10 cellular contexts compared by ENCODE assay signal in the genomic region with DNA sequence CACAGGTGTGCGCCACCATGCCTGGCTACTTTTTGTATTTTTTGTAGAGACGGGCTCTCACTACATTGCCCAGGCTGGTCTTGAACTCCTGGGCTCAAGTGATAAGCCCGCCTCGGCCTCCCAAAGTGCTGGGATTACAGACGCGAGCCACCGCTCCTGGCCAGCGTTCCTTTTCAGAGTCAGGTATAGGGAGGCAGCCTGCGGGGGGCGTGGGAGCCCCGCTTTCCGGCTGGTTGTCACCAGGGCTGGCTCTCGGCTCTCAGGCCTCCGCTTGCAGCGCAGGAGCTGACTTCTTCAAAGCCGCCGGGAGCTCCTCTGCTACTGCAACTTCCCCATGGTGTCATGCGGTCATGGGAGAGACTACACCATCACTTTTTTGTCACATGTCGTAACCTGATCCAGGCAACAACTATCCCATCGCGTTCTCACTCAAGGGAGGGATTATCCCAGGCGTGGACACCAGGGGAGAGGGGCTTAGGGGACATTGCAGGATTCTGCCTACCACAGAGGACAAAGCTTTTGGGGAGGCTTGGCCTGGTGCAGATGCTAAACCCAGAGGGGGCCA.
DNase-seq lines count a peak whose midpoint lies in the region; ATAC-seq and TF ChIP-seq lines count a peak whose summit lies in the region.
"Had no signal": no experiment of that assay in that cellular context is flagged by ENCODE, and none has a peak within 500 bp of the region (broad histone marks: within the 10 kb centered on the region; RNA-seq: fewer than 3 reads in every experiment).

No MANE protein-coding gene starts in this region.

- H3K36me3 Mint-ChIP-seq in T-helper 17 cell (ENCODE audit: low read depth), result no peaks in the 10 kb centered on the region

- peak; percentile 31 for TF ChIP-seq CTCF in brain microvascular endothelial cell (IDR thresholded peaks at IDR 0.05; ENCODE audit: low read depth, low read length, missing control alignments)

- no peak overlapping the region for H3K27ac ChIP-seq in brain microvascular endothelial cell
- peak overlapping the region; percentile 45 for H3K27ac ChIP-seq in mesodermal cell (ENCODE audit: low read depth, low read length, severe bottlenecking)

- H3K27me3 ChIP-seq in brain microvascular endothelial cell (replicated peaks), result no peaks in the 10 kb centered on the region

- peaks cover 24% of the 10 kb centered on the region for H3K4me1 ChIP-seq in mesodermal cell (ENCODE audit: control insufficient read depth, insufficient read depth, low read length, poor library complexity, severe bottlenecking)

- peaks cover 25% of the 10 kb centered on the region for H3K27me3 Mint-ChIP-seq in T-helper 17 cell

- no peaks in the 10 kb centered on the region for H3K4me1 Mint-ChIP-seq in T-helper 17 cell

- H3K9me3 ChIP-seq in mesodermal cell (ENCODE audit: control insufficient read depth, low read length) (peaks cover 11% of the 10 kb centered on the region), T-helper 17 cell (ENCODE audit: control insufficient read depth, low read length, poor library complexity, severe bottlenecking) (no peaks in the 10 kb centered on the region)

- no peak overlapping the region for H3K27ac Mint-ChIP-seq in T-helper 17 cell

- 39 to 48% methylated on average over 17 to 20 of the region's 22 CpGs for WGBS in mesodermal cell (ENCODE audit: insufficient coverage in 2 of 2), 2 experiments

- H3K4me3 Mint-ChIP-seq in T-helper 17 cell, result no peak overlapping the region

- H3K36me3 ChIP-seq in brain microvascular endothelial cell (replicated peaks), result no peaks in the 10 kb centered on the region
- no peaks in the 10 kb centered on the region for H3K36me3 ChIP-seq in mesodermal cell (ENCODE audit: control insufficient read depth, insufficient read depth, low read length)

- in situ Hi-C loops in brain microvascular endothelial cell (cut with HindIII; ENCODE audit: low pct_ligation_motif_present, low sequenced_read_pairs), result no loop called here

- peak; percentile 34 for DNase-seq in COLO668 (lab: John Stamatoyannopoulos, UW; ENCODE audit: unreplicated experiment)
- DNase-seq in NCI-H2107 treated with DMSO at 0.1 percent for 48 hours (lab: John Stamatoyannopoulos, UW; ENCODE audit: unreplicated experiment), result peak; percentile 72
- peak; percentile 52 for DNase-seq in brain microvascular endothelial cell
- no peak for DNase-seq in T-helper 17 cell
- DNase-seq in stimulated activated naive CD4-positive, alpha-beta T cell (lab: John Stamatoyannopoulos, UW), result no peak
- DNase-seq in activated CD4-positive, CD25-positive, alpha-beta regulatory T cell (lab: John Stamatoyannopoulos, UW), result no peak
- DNase-seq: activated CD8-positive, alpha-beta memory T cell treated with anti-CD3 and anti-CD28 coated beads, Interleukin-2, amount 50 U/mL, for 48 hours; NCI-H2029 treated with DMSO at 0.1 percent for 48 hours had no signal

- no peak for ATAC-seq in GM19328 (IDR thresholded peaks at IDR 0.05; ENCODE audit: unreplicated experiment)
- ATAC-seq in T-helper 17 cell, result no peak

- H3K4me3 ChIP-seq in brain microvascular endothelial cell (ENCODE audit: low read depth, low read length) (no peak overlapping the region), mesodermal cell (ENCODE audit: extremely low read depth, insufficient read depth, low read length, poor library complexity, severe bottlenecking) (no peak overlapping the region)

Comparison
In these comparisons a context has a peak if more than half of its experiments do, and no peak if none do; other contexts are left out.
1. DNase-seq: peak in COLO668 (single experiment), NCI-H2107 treated with DMSO at 0.1 percent for 48 hours (single experiment) and brain microvascular endothelial cell (single experiment); none in T-helper 17 cell (0 of 3), stimulated activated naive CD4-positive, alpha-beta T cell (0 of 6) and activated CD4-positive, CD25-positive, alpha-beta regulatory T cell (0 of 4).